ENCODE assay signal across 2 cellular contexts in the genomic region with DNA sequence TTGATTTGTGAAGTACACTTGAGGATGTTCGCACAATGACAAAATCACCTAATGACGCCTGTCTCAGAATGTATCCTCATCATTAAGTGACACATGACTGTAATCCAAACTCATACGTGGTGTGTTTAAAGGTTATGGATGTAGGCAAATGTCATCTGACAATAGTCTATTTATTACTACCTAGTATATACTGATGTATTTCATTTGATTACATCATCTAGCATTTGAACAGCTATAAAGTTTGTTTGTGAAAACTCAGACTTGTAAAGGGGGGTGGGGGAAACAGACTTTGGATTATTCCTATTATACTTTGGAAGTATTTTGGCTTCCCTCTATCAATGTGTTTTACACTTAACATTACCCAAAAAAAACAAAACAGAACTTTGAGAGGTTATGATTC.
TF ChIP-seq lines count a peak whose summit lies in the region.

No MANE protein-coding gene starts in this region.

TF ChIP-seq in SK-N-SH, 30 proteins besides CTCF, POLR2A, EP300 and RAD21 (continued from another document):
- no peak for TF ChIP-seq CHD2 (IDR thresholded peaks at IDR 0.05; ENCODE audit: low read length, partially characterized antibody)
- no peak for TF ChIP-seq FOXJ3 (CRISPR knock-in tag; IDR thresholded peaks at IDR 0.05)
- no peak for TF ChIP-seq EZH2phosphoT487 (IDR thresholded peaks at IDR 0.05; ENCODE audit: borderline replicate concordance, low read depth)
- TF ChIP-seq, protein P1, sequence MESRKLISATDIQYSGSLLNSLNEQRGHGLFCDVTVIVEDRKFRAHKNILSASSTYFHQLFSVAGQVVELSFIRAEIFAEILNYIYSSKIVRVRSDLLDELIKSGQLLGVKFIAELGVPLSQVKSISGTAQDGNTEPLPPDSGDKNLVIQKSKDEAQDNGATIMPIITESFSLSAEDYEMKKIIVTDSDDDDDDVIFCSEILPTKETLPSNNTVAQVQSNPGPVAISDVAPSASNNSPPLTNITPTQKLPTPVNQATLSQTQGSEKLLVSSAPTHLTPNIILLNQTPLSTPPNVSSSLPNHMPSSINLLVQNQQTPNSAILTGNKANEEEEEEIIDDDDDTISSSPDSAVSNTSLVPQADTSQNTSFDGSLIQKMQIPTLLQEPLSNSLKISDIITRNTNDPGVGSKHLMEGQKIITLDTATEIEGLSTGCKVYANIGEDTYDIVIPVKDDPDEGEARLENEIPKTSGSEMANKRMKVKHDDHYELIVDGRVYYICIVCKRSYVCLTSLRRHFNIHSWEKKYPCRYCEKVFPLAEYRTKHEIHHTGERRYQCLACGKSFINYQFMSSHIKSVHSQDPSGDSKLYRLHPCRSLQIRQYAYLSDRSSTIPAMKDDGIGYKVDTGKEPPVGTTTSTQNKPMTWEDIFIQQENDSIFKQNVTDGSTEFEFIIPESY (IDR thresholded peaks at IDR 0.05; ENCODE audit: borderline replicate concordance, low read depth), result no peak
- TF ChIP-seq TCF12 (IDR thresholded peaks at IDR 0.05), result no peak
- no peak for TF ChIP-seq RCOR1 (IDR thresholded peaks at IDR 0.05; ENCODE audit: low read length)
- no peak for TF ChIP-seq RFX5 (IDR thresholded peaks at IDR 0.05; ENCODE audit: low read length)
- no peak for TF ChIP-seq SMC3 (IDR thresholded peaks at IDR 0.05; ENCODE audit: low read depth, low read length)
- no peak for TF ChIP-seq FOXM1 (IDR thresholded peaks at IDR 0.05; ENCODE audit: low read depth)
- TF ChIP-seq, protein P2, sequence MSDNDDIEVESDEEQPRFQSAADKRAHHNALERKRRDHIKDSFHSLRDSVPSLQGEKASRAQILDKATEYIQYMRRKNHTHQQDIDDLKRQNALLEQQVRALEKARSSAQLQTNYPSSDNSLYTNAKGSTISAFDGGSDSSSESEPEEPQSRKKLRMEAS (IDR thresholded peaks at IDR 0.05; ENCODE audit: low read depth), result no peak
- TF ChIP-seq NRF1 (IDR thresholded peaks at IDR 0.05; ENCODE audit: low read depth, low read length), result no peak
TF ChIP-seq in SK-N-SH: peak in this region for 0.

TF ChIP-seq in SK-N-SH treated with all-trans-retinoic acid at 6 μM for 48 hours, 23 proteins besides CTCF, POLR2A, EP300 and RAD21 (continued from another document):
- TF ChIP-seq, protein P3, sequence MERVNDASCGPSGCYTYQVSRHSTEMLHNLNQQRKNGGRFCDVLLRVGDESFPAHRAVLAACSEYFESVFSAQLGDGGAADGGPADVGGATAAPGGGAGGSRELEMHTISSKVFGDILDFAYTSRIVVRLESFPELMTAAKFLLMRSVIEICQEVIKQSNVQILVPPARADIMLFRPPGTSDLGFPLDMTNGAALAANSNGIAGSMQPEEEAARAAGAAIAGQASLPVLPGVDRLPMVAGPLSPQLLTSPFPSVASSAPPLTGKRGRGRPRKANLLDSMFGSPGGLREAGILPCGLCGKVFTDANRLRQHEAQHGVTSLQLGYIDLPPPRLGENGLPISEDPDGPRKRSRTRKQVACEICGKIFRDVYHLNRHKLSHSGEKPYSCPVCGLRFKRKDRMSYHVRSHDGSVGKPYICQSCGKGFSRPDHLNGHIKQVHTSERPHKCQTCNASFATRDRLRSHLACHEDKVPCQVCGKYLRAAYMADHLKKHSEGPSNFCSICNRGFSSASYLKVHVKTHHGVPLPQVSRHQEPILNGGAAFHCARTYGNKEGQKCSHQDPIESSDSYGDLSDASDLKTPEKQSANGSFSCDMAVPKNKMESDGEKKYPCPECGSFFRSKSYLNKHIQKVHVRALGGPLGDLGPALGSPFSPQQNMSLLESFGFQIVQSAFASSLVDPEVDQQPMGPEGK (CRISPR knock-in tag; IDR thresholded peaks at IDR 0.05; ENCODE audit: borderline replicate concordance), result no peak
- no peak for TF ChIP-seq ARNTL (CRISPR knock-in tag; IDR thresholded peaks at IDR 0.05; ENCODE audit: borderline replicate concordance, low read depth)
- no peak for TF ChIP-seq ISL1 (CRISPR knock-in tag; IDR thresholded peaks at IDR 0.05)
- no peak for TF ChIP-seq ZNF8 (CRISPR knock-in tag; IDR thresholded peaks at IDR 0.05)
- no peak for TF ChIP-seq OSR1 (CRISPR knock-in tag; IDR thresholded peaks at IDR 0.05)
- TF ChIP-seq CSDC2 (CRISPR knock-in tag; IDR thresholded peaks at IDR 0.05), result no peak
- no peak for TF ChIP-seq PPARA (CRISPR knock-in tag; IDR thresholded peaks at IDR 0.05; ENCODE audit: borderline replicate concordance)
- TF ChIP-seq ZFP3 (CRISPR knock-in tag; IDR thresholded peaks at IDR 0.05), result no peak
- no peak for TF ChIP-seq TOX (CRISPR knock-in tag; IDR thresholded peaks at IDR 0.05; ENCODE audit: borderline replicate concordance)
- no peak for TF ChIP-seq ZNF70 (CRISPR knock-in tag; IDR thresholded peaks at IDR 0.05)
- TF ChIP-seq, protein P4, sequence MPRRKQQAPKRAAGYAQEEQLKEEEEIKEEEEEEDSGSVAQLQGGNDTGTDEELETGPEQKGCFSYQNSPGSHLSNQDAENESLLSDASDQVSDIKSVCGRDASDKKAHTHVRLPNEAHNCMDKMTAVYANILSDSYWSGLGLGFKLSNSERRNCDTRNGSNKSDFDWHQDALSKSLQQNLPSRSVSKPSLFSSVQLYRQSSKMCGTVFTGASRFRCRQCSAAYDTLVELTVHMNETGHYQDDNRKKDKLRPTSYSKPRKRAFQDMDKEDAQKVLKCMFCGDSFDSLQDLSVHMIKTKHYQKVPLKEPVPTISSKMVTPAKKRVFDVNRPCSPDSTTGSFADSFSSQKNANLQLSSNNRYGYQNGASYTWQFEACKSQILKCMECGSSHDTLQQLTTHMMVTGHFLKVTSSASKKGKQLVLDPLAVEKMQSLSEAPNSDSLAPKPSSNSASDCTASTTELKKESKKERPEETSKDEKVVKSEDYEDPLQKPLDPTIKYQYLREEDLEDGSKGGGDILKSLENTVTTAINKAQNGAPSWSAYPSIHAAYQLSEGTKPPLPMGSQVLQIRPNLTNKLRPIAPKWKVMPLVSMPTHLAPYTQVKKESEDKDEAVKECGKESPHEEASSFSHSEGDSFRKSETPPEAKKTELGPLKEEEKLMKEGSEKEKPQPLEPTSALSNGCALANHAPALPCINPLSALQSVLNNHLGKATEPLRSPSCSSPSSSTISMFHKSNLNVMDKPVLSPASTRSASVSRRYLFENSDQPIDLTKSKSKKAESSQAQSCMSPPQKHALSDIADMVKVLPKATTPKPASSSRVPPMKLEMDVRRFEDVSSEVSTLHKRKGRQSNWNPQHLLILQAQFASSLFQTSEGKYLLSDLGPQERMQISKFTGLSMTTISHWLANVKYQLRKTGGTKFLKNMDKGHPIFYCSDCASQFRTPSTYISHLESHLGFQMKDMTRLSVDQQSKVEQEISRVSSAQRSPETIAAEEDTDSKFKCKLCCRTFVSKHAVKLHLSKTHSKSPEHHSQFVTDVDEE (CRISPR knock-in tag; IDR thresholded peaks at IDR 0.05), result no peak
- no peak for TF ChIP-seq SNAI2 (CRISPR knock-in tag; IDR thresholded peaks at IDR 0.05)
- TF ChIP-seq, protein P5, sequence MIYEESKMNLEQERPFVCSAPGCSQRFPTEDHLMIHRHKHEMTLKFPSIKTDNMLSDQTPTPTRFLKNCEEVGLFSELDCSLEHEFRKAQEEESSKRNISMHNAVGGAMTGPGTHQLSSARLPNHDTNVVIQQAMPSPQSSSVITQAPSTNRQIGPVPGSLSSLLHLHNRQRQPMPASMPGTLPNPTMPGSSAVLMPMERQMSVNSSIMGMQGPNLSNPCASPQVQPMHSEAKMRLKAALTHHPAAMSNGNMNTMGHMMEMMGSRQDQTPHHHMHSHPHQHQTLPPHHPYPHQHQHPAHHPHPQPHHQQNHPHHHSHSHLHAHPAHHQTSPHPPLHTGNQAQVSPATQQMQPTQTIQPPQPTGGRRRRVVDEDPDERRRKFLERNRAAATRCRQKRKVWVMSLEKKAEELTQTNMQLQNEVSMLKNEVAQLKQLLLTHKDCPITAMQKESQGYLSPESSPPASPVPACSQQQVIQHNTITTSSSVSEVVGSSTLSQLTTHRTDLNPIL (CRISPR knock-in tag; IDR thresholded peaks at IDR 0.05; ENCODE audit: low read depth), result no peak
- no peak for TF ChIP-seq BACH2 (CRISPR knock-in tag; IDR thresholded peaks at IDR 0.05; ENCODE audit: borderline replicate concordance)
- no peak for TF ChIP-seq ZFP30 (CRISPR knock-in tag; IDR thresholded peaks at IDR 0.05)
- no peak for TF ChIP-seq ESRRG (CRISPR knock-in tag; IDR thresholded peaks at IDR 0.05)
- TF ChIP-seq, protein P6, sequence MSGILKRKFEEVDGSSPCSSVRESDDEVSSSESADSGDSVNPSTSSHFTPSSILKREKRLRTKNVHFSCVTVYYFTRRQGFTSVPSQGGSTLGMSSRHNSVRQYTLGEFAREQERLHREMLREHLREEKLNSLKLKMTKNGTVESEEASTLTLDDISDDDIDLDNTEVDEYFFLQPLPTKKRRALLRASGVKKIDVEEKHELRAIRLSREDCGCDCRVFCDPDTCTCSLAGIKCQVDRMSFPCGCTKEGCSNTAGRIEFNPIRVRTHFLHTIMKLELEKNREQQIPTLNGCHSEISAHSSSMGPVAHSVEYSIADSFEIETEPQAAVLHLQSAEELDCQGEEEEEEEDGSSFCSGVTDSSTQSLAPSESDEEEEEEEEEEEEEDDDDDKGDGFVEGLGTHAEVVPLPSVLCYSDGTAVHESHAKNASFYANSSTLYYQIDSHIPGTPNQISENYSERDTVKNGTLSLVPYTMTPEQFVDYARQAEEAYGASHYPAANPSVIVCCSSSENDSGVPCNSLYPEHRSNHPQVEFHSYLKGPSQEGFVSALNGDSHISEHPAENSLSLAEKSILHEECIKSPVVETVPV (CRISPR knock-in tag; IDR thresholded peaks at IDR 0.05), result no peak
- TF ChIP-seq ZC3H10 (CRISPR knock-in tag; IDR thresholded peaks at IDR 0.05), result no peak
- TF ChIP-seq, protein P7, sequence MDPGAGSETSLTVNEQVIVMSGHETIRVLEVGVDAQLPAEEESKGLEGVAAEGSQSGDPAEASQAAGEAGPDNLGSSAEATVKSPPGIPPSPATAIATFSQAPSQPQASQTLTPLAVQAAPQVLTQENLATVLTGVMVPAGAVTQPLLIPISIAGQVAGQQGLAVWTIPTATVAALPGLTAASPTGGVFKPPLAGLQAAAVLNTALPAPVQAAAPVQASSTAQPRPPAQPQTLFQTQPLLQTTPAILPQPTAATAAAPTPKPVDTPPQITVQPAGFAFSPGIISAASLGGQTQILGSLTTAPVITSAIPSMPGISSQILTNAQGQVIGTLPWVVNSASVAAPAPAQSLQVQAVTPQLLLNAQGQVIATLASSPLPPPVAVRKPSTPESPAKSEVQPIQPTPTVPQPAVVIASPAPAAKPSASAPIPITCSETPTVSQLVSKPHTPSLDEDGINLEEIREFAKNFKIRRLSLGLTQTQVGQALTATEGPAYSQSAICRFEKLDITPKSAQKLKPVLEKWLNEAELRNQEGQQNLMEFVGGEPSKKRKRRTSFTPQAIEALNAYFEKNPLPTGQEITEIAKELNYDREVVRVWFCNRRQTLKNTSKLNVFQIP (CRISPR knock-in tag; IDR thresholded peaks at IDR 0.05; ENCODE audit: borderline replicate concordance, low read depth), result no peak
